1 cellular context compared by ENCODE assay signal in the genomic region with DNA sequence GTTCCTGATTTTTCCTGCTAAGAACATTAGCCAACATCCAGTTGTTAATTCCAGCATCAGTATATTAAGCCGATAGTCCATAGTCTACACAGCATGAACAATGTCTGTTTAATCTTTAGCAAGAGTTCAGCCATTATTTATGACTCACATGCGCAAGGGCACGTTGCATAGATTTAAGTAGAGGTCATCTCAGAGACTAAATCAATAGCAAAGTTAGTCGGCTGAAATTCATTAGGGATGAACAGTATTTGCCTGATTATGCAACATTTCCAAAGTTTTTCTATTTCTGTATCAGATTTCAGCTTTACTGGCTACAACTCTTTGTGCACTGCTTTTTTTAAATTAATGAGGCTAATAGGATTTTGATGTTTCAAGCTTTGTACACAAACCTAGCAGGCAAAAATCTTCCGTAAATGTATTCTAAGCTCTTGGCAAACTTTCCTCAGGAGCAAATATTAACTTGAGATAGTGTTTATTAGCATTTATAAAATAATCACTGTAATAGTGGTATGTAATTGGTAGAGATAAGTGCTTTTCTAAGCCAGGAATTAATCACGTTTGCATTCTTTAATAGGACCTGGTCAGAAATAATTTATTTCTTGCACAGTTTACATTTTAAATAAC.
TF ChIP-seq lines count a peak whose summit lies in the region.

No MANE protein-coding gene starts in this region.

TF ChIP-seq in SK-N-SH, 30 proteins besides CTCF, POLR2A, EP300 and RAD21 (continued from another document):
- no peak for TF ChIP-seq SMC3 (IDR thresholded peaks at IDR 0.05; ENCODE audit: low read depth, low read length)
- TF ChIP-seq, protein P1, sequence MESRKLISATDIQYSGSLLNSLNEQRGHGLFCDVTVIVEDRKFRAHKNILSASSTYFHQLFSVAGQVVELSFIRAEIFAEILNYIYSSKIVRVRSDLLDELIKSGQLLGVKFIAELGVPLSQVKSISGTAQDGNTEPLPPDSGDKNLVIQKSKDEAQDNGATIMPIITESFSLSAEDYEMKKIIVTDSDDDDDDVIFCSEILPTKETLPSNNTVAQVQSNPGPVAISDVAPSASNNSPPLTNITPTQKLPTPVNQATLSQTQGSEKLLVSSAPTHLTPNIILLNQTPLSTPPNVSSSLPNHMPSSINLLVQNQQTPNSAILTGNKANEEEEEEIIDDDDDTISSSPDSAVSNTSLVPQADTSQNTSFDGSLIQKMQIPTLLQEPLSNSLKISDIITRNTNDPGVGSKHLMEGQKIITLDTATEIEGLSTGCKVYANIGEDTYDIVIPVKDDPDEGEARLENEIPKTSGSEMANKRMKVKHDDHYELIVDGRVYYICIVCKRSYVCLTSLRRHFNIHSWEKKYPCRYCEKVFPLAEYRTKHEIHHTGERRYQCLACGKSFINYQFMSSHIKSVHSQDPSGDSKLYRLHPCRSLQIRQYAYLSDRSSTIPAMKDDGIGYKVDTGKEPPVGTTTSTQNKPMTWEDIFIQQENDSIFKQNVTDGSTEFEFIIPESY (IDR thresholded peaks at IDR 0.05; ENCODE audit: borderline replicate concordance, low read depth): no peak
- no peak for TF ChIP-seq NRF1 (IDR thresholded peaks at IDR 0.05; ENCODE audit: low read depth, low read length)
- TF ChIP-seq GATA2 (CRISPR knock-in tag; IDR thresholded peaks at IDR 0.05): no peak
- TF ChIP-seq GABPA (IDR thresholded peaks at IDR 0.05; ENCODE audit: low read depth): no peak
- TF ChIP-seq, protein P2, sequence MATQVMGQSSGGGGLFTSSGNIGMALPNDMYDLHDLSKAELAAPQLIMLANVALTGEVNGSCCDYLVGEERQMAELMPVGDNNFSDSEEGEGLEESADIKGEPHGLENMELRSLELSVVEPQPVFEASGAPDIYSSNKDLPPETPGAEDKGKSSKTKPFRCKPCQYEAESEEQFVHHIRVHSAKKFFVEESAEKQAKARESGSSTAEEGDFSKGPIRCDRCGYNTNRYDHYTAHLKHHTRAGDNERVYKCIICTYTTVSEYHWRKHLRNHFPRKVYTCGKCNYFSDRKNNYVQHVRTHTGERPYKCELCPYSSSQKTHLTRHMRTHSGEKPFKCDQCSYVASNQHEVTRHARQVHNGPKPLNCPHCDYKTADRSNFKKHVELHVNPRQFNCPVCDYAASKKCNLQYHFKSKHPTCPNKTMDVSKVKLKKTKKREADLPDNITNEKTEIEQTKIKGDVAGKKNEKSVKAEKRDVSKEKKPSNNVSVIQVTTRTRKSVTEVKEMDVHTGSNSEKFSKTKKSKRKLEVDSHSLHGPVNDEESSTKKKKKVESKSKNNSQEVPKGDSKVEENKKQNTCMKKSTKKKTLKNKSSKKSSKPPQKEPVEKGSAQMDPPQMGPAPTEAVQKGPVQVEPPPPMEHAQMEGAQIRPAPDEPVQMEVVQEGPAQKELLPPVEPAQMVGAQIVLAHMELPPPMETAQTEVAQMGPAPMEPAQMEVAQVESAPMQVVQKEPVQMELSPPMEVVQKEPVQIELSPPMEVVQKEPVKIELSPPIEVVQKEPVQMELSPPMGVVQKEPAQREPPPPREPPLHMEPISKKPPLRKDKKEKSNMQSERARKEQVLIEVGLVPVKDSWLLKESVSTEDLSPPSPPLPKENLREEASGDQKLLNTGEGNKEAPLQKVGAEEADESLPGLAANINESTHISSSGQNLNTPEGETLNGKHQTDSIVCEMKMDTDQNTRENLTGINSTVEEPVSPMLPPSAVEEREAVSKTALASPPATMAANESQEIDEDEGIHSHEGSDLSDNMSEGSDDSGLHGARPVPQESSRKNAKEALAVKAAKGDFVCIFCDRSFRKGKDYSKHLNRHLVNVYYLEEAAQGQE (IDR thresholded peaks at IDR 0.05; ENCODE audit: low read depth, low read length): no peak
